22 cellular contexts compared by ENCODE assay signal in genomic region chr6:111207141-111207858, GRCh38.
DNase-seq lines count a peak whose midpoint lies in the region; ATAC-seq and TF ChIP-seq lines count a peak whose summit lies in the region.
"Had no signal": no experiment of that assay in that cellular context is flagged by ENCODE, and none has a peak within 500 bp of the region (broad histone marks: within the 10 kb centered on the region; RNA-seq: fewer than 3 reads in every experiment).

No MANE protein-coding gene starts in this region.

- no peaks in the 10 kb centered on the region for H3K9me3 Mint-ChIP-seq in type B pancreatic cell
- H3K9me3 Mint-ChIP-seq: CD4-positive, alpha-beta memory T cell; memory B cell; stimulated activated memory B cell treated with anti-CD40 and anti-IgM and Interleukin-4, amounts not matched to agents 10 μg/mL and 1 μg/mL and 100 μg/mL, for 72 hours had no signal

- H3K27ac ChIP-seq in cardiac muscle cell (no peak overlapping the region), left ventricle myocardium inferior (replicated peaks) (no peak overlapping the region), A673 (ENCODE audit: low read depth, low read length, poor library complexity, severe bottlenecking) (no peak overlapping the region)
- H3K27ac ChIP-seq: adrenal gland, breast epithelium, epithelial cell of prostate, testis had no signal

- H3K36me3 ChIP-seq in cardiac muscle cell (no peaks in the 10 kb centered on the region), left ventricle myocardium inferior (no peaks in the 10 kb centered on the region), A673 (ENCODE audit: insufficient read depth, low read length, poor library complexity, severe bottlenecking) (no peaks in the 10 kb centered on the region)
- H3K36me3 ChIP-seq: adrenal gland, breast epithelium had no signal

- no peaks in the 10 kb centered on the region for H3K27me3 Mint-ChIP-seq in type B pancreatic cell
- H3K27me3 Mint-ChIP-seq: CD4-positive, alpha-beta memory T cell; stimulated activated memory B cell treated with anti-CD40 and anti-IgM and Interleukin-4, amounts not matched to agents 10 μg/mL and 1 μg/mL and 100 μg/mL, for 72 hours had no signal

- CTCF ChIA-PET in A673 (lab: Charles Lee), result no interaction called here

- in situ Hi-C loops in SK-MEL-5 (cut with HindIII; ENCODE audit: low pct_unique_long_range_greater_than_20kb, low sequenced_read_pairs), result no loop called here

- BruUV-seq in A673 (replicated peaks; lab: Mats Ljungman, UMichigan), result no TSS peak

- DNase-seq in cardiac muscle cell (ENCODE audit: low read depth in 1 of 2, low spot score in 1 of 2) (peak; percentile 46 to 51), left ventricle myocardium inferior (no peak), SK-MEL-5 (ENCODE audit: low read depth, low spot score) (peak; percentile 35), fibroblast of the aortic adventitia (ENCODE audit: low read depth) (peak; percentile 16), type B pancreatic cell (ENCODE audit: extremely low spot score, unreplicated experiment) (no peak), A673 (ENCODE audit: low spot score) (no peak)
- DNase-seq: activated naive CD4-positive, alpha-beta T cell; activated T-cell treated with anti-CD3 and anti-CD28 coated beads, Interleukin-2, amount 50 U/mL, for 1 hour; adrenal gland; CD4-positive, alpha-beta memory T cell; DMS79; gastrocnemius medialis; NCI-H146; testis had no signal

- H3K4me3 Mint-ChIP-seq in type B pancreatic cell, result no peak overlapping the region
- H3K4me3 Mint-ChIP-seq: CD4-positive, alpha-beta memory T cell; memory B cell; stimulated activated memory B cell treated with anti-CD40 and anti-IgM and Interleukin-4, amounts not matched to agents 10 μg/mL and 1 μg/mL and 100 μg/mL, for 72 hours had no signal

- H3K4me1 ChIP-seq in cardiac muscle cell (ENCODE audit: low read depth) (peaks cover 29% of the 10 kb centered on the region), left ventricle myocardium inferior (peaks cover 28% of the 10 kb centered on the region), A673 (ENCODE audit: insufficient read depth, low read length, poor library complexity, severe bottlenecking) (no peaks in the 10 kb centered on the region)
- H3K4me1 ChIP-seq: adrenal gland, breast epithelium, testis had no signal

- peak overlapping the region; percentile 5 for H3K27ac Mint-ChIP-seq in type B pancreatic cell
- H3K27ac Mint-ChIP-seq: memory B cell; stimulated activated memory B cell treated with anti-CD40 and anti-IgM and Interleukin-4, amounts not matched to agents 10 μg/mL and 1 μg/mL and 100 μg/mL, for 72 hours had no signal

- ATAC-seq in HG03520 (IDR thresholded peaks at IDR 0.05; ENCODE audit: unreplicated experiment) (no peak), GM18858 (IDR thresholded peaks at IDR 0.05; ENCODE audit: unreplicated experiment) (no peak)
- ATAC-seq: gastrocnemius medialis; HepG2; stimulated activated memory B cell treated with anti-CD40 and anti-IgM and Interleukin-4, amounts not matched to agents 10 μg/mL and 1 μg/mL and 100 μg/mL, for 72 hours had no signal

- H3K4me1 Mint-ChIP-seq in type B pancreatic cell (ENCODE audit: unreplicated experiment), result peaks cover 9% of the 10 kb centered on the region
- H3K4me1 Mint-ChIP-seq: CD4-positive, alpha-beta memory T cell; memory B cell; stimulated activated memory B cell treated with anti-CD40 and anti-IgM and Interleukin-4, amounts not matched to agents 10 μg/mL and 1 μg/mL and 100 μg/mL, for 72 hours had no signal

- no peaks in the 10 kb centered on the region for H3K27me3 ChIP-seq in cardiac muscle cell
- no peaks in the 10 kb centered on the region for H3K27me3 ChIP-seq in left ventricle myocardium inferior (ENCODE audit: low read depth)
- no peaks in the 10 kb centered on the region for H3K27me3 ChIP-seq in A673 (replicated peaks; ENCODE audit: insufficient read depth, low read depth, low read length, poor library complexity)
- H3K27me3 ChIP-seq: adrenal gland, breast epithelium, gastrocnemius medialis, testis had no signal

- intact Hi-C loops in left ventricle myocardium inferior (cut with micrococcal nuclease) (no loop called here), A673 (cut with micrococcal nuclease; ENCODE audit: unreplicated experiment) (no loop called here)

- TF ChIP-seq CTCF in cardiac muscle cell (IDR thresholded peaks at IDR 0.05; ENCODE audit: low read depth, low read length), result no peak
- no peak for TF ChIP-seq CTCF in left ventricle myocardium inferior (IDR thresholded peaks at IDR 0.05; ENCODE audit: borderline replicate concordance)
- no peak for TF ChIP-seq CTCF in fibroblast of the aortic adventitia (IDR thresholded peaks at IDR 0.05; ENCODE audit: insufficient read depth, low read length)
- no peak for TF ChIP-seq CTCF in type B pancreatic cell (conservative IDR thresholded peaks at IDR 0.05)
- TF ChIP-seq CTCF in A673 (conservative IDR thresholded peaks at IDR 0.05; ENCODE audit: low read depth, low read length), result no peak

- H3K4me3 ChIP-seq in cardiac muscle cell (no peak overlapping the region), left ventricle myocardium inferior (no peak overlapping the region), fibroblast of the aortic adventitia (ENCODE audit: low read depth, low read length) (no peak overlapping the region), A673 (ENCODE audit: low read depth, low read length, poor library complexity, severe bottlenecking) (no peak overlapping the region)
- H3K4me3 ChIP-seq: adrenal gland, breast epithelium, gastrocnemius medialis, smooth muscle cell, testis had no signal

- peaks cover 5% of the 10 kb centered on the region for H3K36me3 Mint-ChIP-seq in type B pancreatic cell
- H3K36me3 Mint-ChIP-seq: memory B cell; stimulated activated memory B cell treated with anti-CD40 and anti-IgM and Interleukin-4, amounts not matched to agents 10 μg/mL and 1 μg/mL and 100 μg/mL, for 72 hours had no signal

- POLR2A ChIA-PET in A673 (lab: Charles Lee; ENCODE audit: low non-redundant PET), result no interaction called here

- H3K9me3 ChIP-seq in cardiac muscle cell (ENCODE audit: low read depth) (no peaks in the 10 kb centered on the region), left ventricle myocardium inferior (replicated peaks) (no peaks in the 10 kb centered on the region), A673 (ENCODE audit: low read depth, low read length, poor library complexity, severe bottlenecking) (no peaks in the 10 kb centered on the region)
- H3K9me3 ChIP-seq: adrenal gland, breast epithelium, gastrocnemius medialis, testis had no signal

Comparison
In these comparisons a context has a peak if more than half of its experiments do, and no peak if none do; other contexts are left out.
1. DNase-seq: peak in cardiac muscle cell (2 of 2), SK-MEL-5 (single experiment) and fibroblast of the aortic adventitia (single experiment); none in left ventricle myocardium inferior (single experiment), type B pancreatic cell (single experiment) and A673 (single experiment).